Comparison of ENCODE assay signal across 1 cellular context in genomic region chr1:46303038-46303871, GRCh38.
TF ChIP-seq lines count a peak whose summit lies in the region.

Gene LRRC41 (minus strand): TSS chr1:46303616. CDS start chr1:46303322, 294 bp downstream.
Gene UQCRH (plus strand): TSS chr1:46303698. CDS start chr1:46303767, 69 bp downstream.

TF ChIP-seq in HEK293, 187 proteins besides CTCF, POLR2A, EP300 and RAD21 (continued from another document and continues in another):
- no peak for TF ChIP-seq ZNF26 (tag by site-specific recombination; IDR thresholded peaks at IDR 0.05)
- TF ChIP-seq ZNF184 (tag by site-specific recombination; IDR thresholded peaks at IDR 0.05), result peak; percentile 34; the same call in 1 of the 2 replicates
- no peak for TF ChIP-seq ZNF433 (tag by site-specific recombination; IDR thresholded peaks at IDR 0.05; ENCODE audit: low read depth)
- TF ChIP-seq FEZF1 (tag by site-specific recombination; IDR thresholded peaks at IDR 0.05), result peak; percentile 31
- TF ChIP-seq IKZF3 (tag by site-specific recombination; IDR thresholded peaks at IDR 0.05), result no peak
- peak; percentile 53; the same call in 1 of the 2 replicates for TF ChIP-seq ZBTB8A (tag by site-specific recombination; IDR thresholded peaks at IDR 0.05)
- TF ChIP-seq ZNF335 (tag by site-specific recombination; conservative IDR thresholded peaks at IDR 0.05), result peak; percentile 99
- 0 out of 2 replicates have a peak, but pooled peaks have one; percentile 26 for TF ChIP-seq KLF17 (tag by site-specific recombination; IDR thresholded peaks at IDR 0.05)
- TF ChIP-seq ZSCAN30 (tag by site-specific recombination; IDR thresholded peaks at IDR 0.05), result peak; percentile 34; the same call in 1 of the 2 replicates
- peak; percentile 98 for TF ChIP-seq YY2 (tag by site-specific recombination; IDR thresholded peaks at IDR 0.05)
- TF ChIP-seq ZNF580 (tag by site-specific recombination; IDR thresholded peaks at IDR 0.05), result peak; percentile 68
- TF ChIP-seq PRDM6 (tag by site-specific recombination; IDR thresholded peaks at IDR 0.05), result no peak
- TF ChIP-seq ZNF398 (tag by site-specific recombination; IDR thresholded peaks at IDR 0.05), result no peak
- TF ChIP-seq PBX3 (CRISPR knock-in tag; IDR thresholded peaks at IDR 0.05), result peak; percentile 67; the same call in 1 of the 2 replicates
- no peak; the same call in 1 of the 2 replicates for TF ChIP-seq KLF9 (tag by site-specific recombination; IDR thresholded peaks at IDR 0.05; ENCODE audit: low read depth)
- TF ChIP-seq SCRT2 (tag by site-specific recombination; IDR thresholded peaks at IDR 0.05), result peak; percentile 86
- no peak for TF ChIP-seq ZNF214 (tag by site-specific recombination; IDR thresholded peaks at IDR 0.05; ENCODE audit: borderline replicate concordance)
- TF ChIP-seq SP7 (tag by site-specific recombination; IDR thresholded peaks at IDR 0.05), result peak; percentile 80
- TF ChIP-seq ZNF830 (tag by site-specific recombination; IDR thresholded peaks at IDR 0.05; ENCODE audit: low read depth), result no peak
- no peak for TF ChIP-seq ZNF623 (tag by site-specific recombination; IDR thresholded peaks at IDR 0.05)
- no peak for TF ChIP-seq ZNF48 (tag by site-specific recombination; IDR thresholded peaks at IDR 0.05)
- no peak for TF ChIP-seq ZNF521 (tag by site-specific recombination; IDR thresholded peaks at IDR 0.05)
- TF ChIP-seq PRDM4 (tag by site-specific recombination; IDR thresholded peaks at IDR 0.05), result no peak
- peak; percentile 45; the same call in 1 of the 2 replicates for TF ChIP-seq ZEB2 (tag by site-specific recombination; IDR thresholded peaks at IDR 0.05)
- TF ChIP-seq ZNF394 (tag by site-specific recombination; IDR thresholded peaks at IDR 0.05; ENCODE audit: borderline replicate concordance), result peak; percentile 86
- no peak for TF ChIP-seq ZNF10 (tag by site-specific recombination; IDR thresholded peaks at IDR 0.05)
- TF ChIP-seq ZNF473 (tag by site-specific recombination; IDR thresholded peaks at IDR 0.05), result no peak
- TF ChIP-seq ZBTB17 (tag by site-specific recombination; IDR thresholded peaks at IDR 0.05), result peak; percentile 100
- TF ChIP-seq SALL2 (tag by site-specific recombination; IDR thresholded peaks at IDR 0.05; ENCODE audit: borderline replicate concordance), result no peak
- TF ChIP-seq ZXDB (tag by site-specific recombination; IDR thresholded peaks at IDR 0.05), result peak; percentile 82
- TF ChIP-seq ZNF2 (tag by site-specific recombination; IDR thresholded peaks at IDR 0.05), result 0 out of 2 replicates have a peak, but pooled peaks have one; percentile 12
- TF ChIP-seq TRIM28 (IDR thresholded peaks at IDR 0.05; ENCODE audit: borderline replicate concordance, low read length), result 0 out of 2 replicates have a peak, but pooled peaks have one; percentile 36
- peak; percentile 53 for TF ChIP-seq ZNF660 (tag by site-specific recombination; IDR thresholded peaks at IDR 0.05)
- no peak for TF ChIP-seq ZNF837 (tag by site-specific recombination; IDR thresholded peaks at IDR 0.05)
- peak; percentile 70 for TF ChIP-seq ZNF518A (tag by site-specific recombination; conservative IDR thresholded peaks at IDR 0.05; ENCODE audit: low read depth)
- TF ChIP-seq ZSCAN16 (tag by site-specific recombination; IDR thresholded peaks at IDR 0.05), result no peak
- TF ChIP-seq SP2 (tag by site-specific recombination; IDR thresholded peaks at IDR 0.05), result peak; percentile 60
- no peak for TF ChIP-seq ZNF658 (tag by site-specific recombination; IDR thresholded peaks at IDR 0.05)
- no peak for TF ChIP-seq ZNF138 (tag by site-specific recombination; IDR thresholded peaks at IDR 0.05; ENCODE audit: borderline replicate concordance)
- 0 out of 2 replicates have a peak, but pooled peaks have one; percentile 29 for TF ChIP-seq ZFP37 (tag by site-specific recombination; IDR thresholded peaks at IDR 0.05)
- TF ChIP-seq ZNF488 (tag by site-specific recombination; IDR thresholded peaks at IDR 0.05), result no peak
- TF ChIP-seq ZNF692 (tag by site-specific recombination; IDR thresholded peaks at IDR 0.05), result peak; percentile 19
- 0 out of 2 replicates have a peak, but pooled peaks have one; percentile 33 for TF ChIP-seq ZNF561 (tag by site-specific recombination; IDR thresholded peaks at IDR 0.05; ENCODE audit: borderline replicate concordance)
- TF ChIP-seq ZNF629 (tag by site-specific recombination; IDR thresholded peaks at IDR 0.05), result peak; percentile 86
- no peak for TF ChIP-seq ZNF596 (tag by site-specific recombination; IDR thresholded peaks at IDR 0.05)
- 0 out of 2 replicates have a peak, but pooled peaks have one; percentile 33 for TF ChIP-seq KLF16 (tag by site-specific recombination; IDR thresholded peaks at IDR 0.05)
- peak; percentile 90 for TF ChIP-seq GLIS2 (tag by site-specific recombination; IDR thresholded peaks at IDR 0.05)
- TF ChIP-seq ZIC2 (tag by site-specific recombination; IDR thresholded peaks at IDR 0.05), result no peak
